In the genomic region with DNA sequence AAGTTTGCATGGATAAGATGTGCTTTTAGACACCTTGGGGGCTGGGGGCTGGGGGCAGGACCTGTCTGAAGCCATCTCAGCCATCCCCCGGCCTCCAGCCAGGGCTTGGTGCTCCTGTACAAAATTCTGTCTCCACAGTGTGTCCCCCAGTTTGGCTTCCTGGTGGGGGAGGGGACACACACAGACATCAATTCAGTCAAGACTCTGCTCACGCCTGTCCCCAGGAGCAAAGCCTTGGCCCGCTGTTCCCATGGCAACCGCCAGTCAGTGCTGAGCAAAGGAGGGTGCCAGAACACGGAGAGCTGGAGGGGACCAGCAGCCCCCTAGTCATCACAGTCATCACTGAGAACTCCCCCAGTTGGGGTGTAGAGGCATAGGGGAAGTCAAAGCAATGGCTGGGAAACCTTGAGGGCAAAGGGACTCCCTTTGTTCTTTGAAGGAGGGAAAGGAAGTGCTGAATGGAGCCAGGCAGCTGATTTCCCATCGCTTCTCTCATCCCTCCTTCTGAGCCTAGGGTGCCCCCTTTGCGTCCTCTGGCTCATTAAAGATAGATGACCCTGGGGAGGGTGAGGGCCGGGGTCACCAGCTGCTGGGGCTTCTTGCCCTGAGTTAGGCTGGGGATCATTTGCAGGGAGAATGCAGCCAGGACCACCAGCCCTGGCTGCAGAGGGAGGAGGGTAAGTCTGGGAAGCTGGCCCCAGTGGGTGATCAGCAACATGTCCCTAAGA, we compare ENCODE assay signal across 21 cellular contexts.
DNase-seq lines count a peak whose midpoint lies in the region; ATAC-seq, FAIRE-seq and TF ChIP-seq lines count a peak whose summit lies in the region.
"Had no signal": no experiment of that assay in that cellular context is flagged by ENCODE, and none has a peak within 500 bp of the region (broad histone marks: within the 10 kb centered on the region; RNA-seq: fewer than 3 reads in every experiment).

No MANE protein-coding gene starts in this region.

- H3K9me3 ChIP-seq in neuronal stem cell (replicated peaks in 1 of 2; ENCODE audit: control insufficient read depth in 2 of 2, insufficient read depth in 1 of 2, low read depth in 1 of 2, low read length in 2 of 2), result no peaks in the 10 kb centered on the region
- no peaks in the 10 kb centered on the region for H3K9me3 ChIP-seq in gastroesophageal sphincter
- H3K9me3 ChIP-seq: vagina had no signal

- H3K4me3 ChIP-seq in neuronal stem cell (ENCODE audit: low read length in 2 of 2) (peak overlapping the region in 1 of 2 donors; percentile 16), gastroesophageal sphincter (no peak overlapping the region)
- H3K4me3 ChIP-seq: GM12878, vagina had no signal

- peak overlapping the region; percentile 12 for H2AFZ ChIP-seq in neuronal stem cell (ENCODE audit: low read length)

- no peak for TF ChIP-seq EP300 in gastroesophageal sphincter (IDR thresholded peaks at IDR 0.05)

- no peak overlapping the region for H2BK120ac ChIP-seq in neuronal stem cell (ENCODE audit: low read depth, low read length)

- H2AK5ac ChIP-seq in neuronal stem cell (ENCODE audit: low read depth, low read length), result no peak overlapping the region

- FAIRE-seq in RCC 7860 (lab: Jason Lieb, UNC) (no peak), HTR-8/SVneo (lab: Jason Lieb, UNC) (no peak)
- FAIRE-seq: A204.1, colon, GM12878, keratinocyte had no signal

- peaks cover 31% of the 10 kb centered on the region for H3K9me3 Mint-ChIP-seq in glutamatergic neuron (ENCODE audit: unreplicated experiment)
- H3K9me3 Mint-ChIP-seq: activated naive CD4-positive, alpha-beta T cell treated with anti-CD3 and anti-CD28 coated beads, Interleukin-2, amount 50 U/mL, for 24 hours; natural killer cell had no signal

- H3K4me3 Mint-ChIP-seq in glutamatergic neuron (ENCODE audit: unreplicated experiment), result no peak overlapping the region
- H3K4me3 Mint-ChIP-seq: activated naive CD4-positive, alpha-beta T cell treated with anti-CD3 and anti-CD28 coated beads, Interleukin-2, amount 50 U/mL, for 24 hours; activated T-cell treated with anti-CD3 and anti-CD28 coated beads, Interleukin-2, amount 50 U/mL, for 72 hours; natural killer cell had no signal

- peak; percentile 40 for DNase-seq in NCI-H1436 (lab: John Stamatoyannopoulos, UW)
- no peak for DNase-seq in NCI-H1436 treated with DMSO at 0.1 percent for 48 hours (lab: John Stamatoyannopoulos, UW)
- peak; percentile 30 for DNase-seq in NCI-H2227 treated with DMSO at 0.1 percent for 48 hours (lab: John Stamatoyannopoulos, UW)
- DNase-seq in glutamatergic neuron, result peak; percentile 86
- no peak for DNase-seq in neuronal stem cell (ENCODE audit: low spot score)
- no peak for DNase-seq in RCC 7860 (ENCODE audit: low spot score)
- DNase-seq in HTR-8/SVneo (ENCODE audit: insufficient read length, low spot score), result no peak
- DNase-seq: activated CD4-positive, CD25-positive, alpha-beta regulatory T cell treated with anti-CD3 and anti-CD28 coated beads, Interleukin-2, amount 50 U/mL, for 72 hours; activated T-cell treated with anti-CD3 and anti-CD28 coated beads, Interleukin-2, amount 50 U/mL, for 72 hours; natural killer cell; NCI-H2107; T-helper 9 cell had no signal

- no peak overlapping the region for H3K4ac ChIP-seq in neuronal stem cell (ENCODE audit: low read length)

- TF ChIP-seq POLR2A in gastroesophageal sphincter (IDR thresholded peaks at IDR 0.05), result no peak

- peak overlapping the region; percentile 8 for H2BK12ac ChIP-seq in neuronal stem cell (ENCODE audit: low read length)

- no peaks in the 10 kb centered on the region for H3K27me3 ChIP-seq in neuronal stem cell (ENCODE audit: control insufficient read depth in 3 of 3, insufficient read depth in 3 of 3, low read depth in 1 of 3, low read length in 3 of 3)
- H3K27me3 ChIP-seq in gastroesophageal sphincter, result no peaks in the 10 kb centered on the region
- H3K27me3 ChIP-seq: vagina had no signal

- H3K4me1 ChIP-seq in neuronal stem cell (ENCODE audit: control insufficient read depth in 2 of 2, insufficient read depth in 1 of 2, low read depth in 1 of 2, low read length in 2 of 2), result peaks cover 28 to 32% of the 10 kb centered on the region in 2 donors
- H3K4me1 ChIP-seq in gastroesophageal sphincter, result peaks cover 0 to 52% (median 22%) of the 10 kb centered on the region in 3 donors

- H3K79me1 ChIP-seq in neuronal stem cell (ENCODE audit: low read depth, low read length), result no peaks in the 10 kb centered on the region

- no peak overlapping the region for H3K9ac ChIP-seq in neuronal stem cell (ENCODE audit: low read depth, low read length, poor library complexity)

- H3K18ac ChIP-seq in neuronal stem cell (ENCODE audit: low read length), result peak overlapping the region; percentile 34

- no peak overlapping the region for H2BK5ac ChIP-seq in neuronal stem cell (ENCODE audit: low read length)

- peak overlapping the region; percentile 50 for H2BK15ac ChIP-seq in neuronal stem cell (ENCODE audit: low read length)

- no peak overlapping the region for H3K14ac ChIP-seq in neuronal stem cell (ENCODE audit: low read length)

- no peak overlapping the region for H4K8ac ChIP-seq in neuronal stem cell (ENCODE audit: low read depth, low read length)

- no peaks in the 10 kb centered on the region for H3K36me3 Mint-ChIP-seq in glutamatergic neuron (ENCODE audit: unreplicated experiment)
- H3K36me3 Mint-ChIP-seq: activated naive CD4-positive, alpha-beta T cell treated with anti-CD3 and anti-CD28 coated beads, Interleukin-2, amount 50 U/mL, for 24 hours; CD14-positive monocyte; natural killer cell had no signal

- H4K91ac ChIP-seq in neuronal stem cell (ENCODE audit: low read depth, low read length, poor library complexity), result peak overlapping the region; percentile 34

- no peak overlapping the region for H3K27ac Mint-ChIP-seq in glutamatergic neuron (ENCODE audit: unreplicated experiment)
- H3K27ac Mint-ChIP-seq: activated naive CD4-positive, alpha-beta T cell treated with anti-CD3 and anti-CD28 coated beads, Interleukin-2, amount 50 U/mL, for 24 hours; activated T-cell treated with anti-CD3 and anti-CD28 coated beads, Interleukin-2, amount 50 U/mL, for 72 hours; CD14-positive monocyte; natural killer cell had no signal

- peak overlapping the region; percentile 5 for H3K23ac ChIP-seq in neuronal stem cell (ENCODE audit: low read depth, low read length, poor library complexity)

- H3K4me1 Mint-ChIP-seq in glutamatergic neuron (ENCODE audit: low read depth, unreplicated experiment), result peaks cover 56% of the 10 kb centered on the region
- H3K4me1 Mint-ChIP-seq: activated naive CD4-positive, alpha-beta T cell treated with anti-CD3 and anti-CD28 coated beads, Interleukin-2, amount 50 U/mL, for 24 hours; CD14-positive monocyte; natural killer cell had no signal

- H3K36me3 ChIP-seq in neuronal stem cell (replicated peaks in 1 of 2; ENCODE audit: control insufficient read depth in 2 of 2, insufficient read depth in 2 of 2, low read length in 2 of 2) (no peaks in the 10 kb centered on the region), gastroesophageal sphincter (no peaks in the 10 kb centered on the region)
- H3K36me3 ChIP-seq: vagina had no signal

- peak overlapping the region; percentile 39 for H3K27ac ChIP-seq in neuronal stem cell (replicated peaks; ENCODE audit: low read length)
- H3K27ac ChIP-seq in gastroesophageal sphincter, result no peak overlapping the region
- H3K27ac ChIP-seq: vagina had no signal

- peak overlapping the region; percentile 41 for H3K4me2 ChIP-seq in neuronal stem cell (ENCODE audit: insufficient read depth, low read length, poor library complexity, severe bottlenecking)

- peaks cover 26% of the 10 kb centered on the region for H3K27me3 Mint-ChIP-seq in glutamatergic neuron (ENCODE audit: unreplicated experiment)
- H3K27me3 Mint-ChIP-seq: activated naive CD4-positive, alpha-beta T cell treated with anti-CD3 and anti-CD28 coated beads, Interleukin-2, amount 50 U/mL, for 24 hours had no signal

- WGBS in neuronal stem cell (ENCODE audit: extremely low coverage in 2 of 2, insufficient read length in 2 of 2, insufficient replicate concordance in 1 of 2), 2 donors, result no CpG with 5 or more reads among the region's 8 CpGs
- 88 to 90% methylated on average over 3 to 4 of the region's 8 CpGs for WGBS in gastroesophageal sphincter (ENCODE audit: low coverage in 1 of 2), 2 donors

- no peak for ATAC-seq in gastroesophageal sphincter
- ATAC-seq: activated T-cell treated with anti-CD3 and anti-CD28 coated beads, Interleukin-2, amount 50 U/mL, for 72 hours; GM12878; natural killer cell; Panc1 had no signal

- TF ChIP-seq CTCF in glutamatergic neuron (IDR thresholded peaks at IDR 0.05; ENCODE audit: partially characterized antibody, unreplicated experiment) (no peak), gastroesophageal sphincter (IDR thresholded peaks at IDR 0.05) (no peak)

Comparison
In these comparisons a context has a peak if more than half of its experiments do, and no peak if none do; other contexts are left out.
1. DNase-seq: peak in NCI-H1436 (single experiment), NCI-H2227 treated with DMSO at 0.1 percent for 48 hours (single experiment) and glutamatergic neuron (single experiment); none in NCI-H1436 treated with DMSO at 0.1 percent for 48 hours (single experiment), neuronal stem cell (single experiment), RCC 7860 (single experiment) and HTR-8/SVneo (single experiment).